17 cellular contexts compared by ENCODE assay signal in genomic region chr2:238483656-238484055, GRCh38. TPM values are rescaled to one million over a fixed set of nuclear protein-coding genes. Genes with fewer than 3 reads are reported as not detected.
A peak's percentile ranks its signal among the peaks of the same experiment; 100 is the strongest.
DNase-seq lines count a peak whose midpoint lies in the region; ATAC-seq, FAIRE-seq and TF ChIP-seq lines count a peak whose summit lies in the region.
"Had no signal": no experiment of that assay in that cellular context is flagged by ENCODE, and none has a peak within 500 bp of the region (broad histone marks: within the 10 kb centered on the region; RNA-seq: fewer than 3 reads in every experiment).

No MANE protein-coding gene starts in this region.

- TF ChIP-seq EP300 in GM12878 (IDR thresholded peaks at IDR 0.05; ENCODE audit: borderline replicate concordance in 1 of 2, control insufficient read depth in 1 of 2, low read depth in 2 of 2, low read length in 2 of 2): no peak

- H3K4me3 ChIP-seq in AG10803 (ENCODE audit: low read length) (no peak overlapping the region), GM12878 (no peak overlapping the region)
- H3K4me3 ChIP-seq: HAP-1 had no signal

- no TSS peak for BruUV-seq in GM12878 (replicated peaks; lab: Mats Ljungman, UMichigan)

- H3K9me3 Mint-ChIP-seq in nephron progenitor cell: peaks cover 28% of the 10 kb centered on the region

- H3K27ac ChIP-seq in GM12878 (ENCODE audit: control insufficient read depth, insufficient read depth): no peak overlapping the region

- intact Hi-C loops in GM12878 (cut with micrococcal nuclease; ENCODE audit: unreplicated experiment): no loop called here

- CTCF ChIA-PET in GM12878 (lab: Yijun Ruan, JAX): no interaction called here

- H3K4me1 ChIP-seq in GM12878 (ENCODE audit: control insufficient read depth, insufficient read depth, low read length): no peaks in the 10 kb centered on the region
- H3K4me1 ChIP-seq: HAP-1 had no signal

- no peak for TF ChIP-seq POLR2A in GM12878 (IDR thresholded peaks at IDR 0.05; ENCODE audit: low read depth, low read length)

- H3K27ac Mint-ChIP-seq in nephron progenitor cell: peak overlapping the region; percentile 91
- H3K27ac Mint-ChIP-seq: CD14-positive monocyte; CD8-positive, alpha-beta T cell; IgD-negative memory B cell had no signal

- POLR2A ChIA-PET in GM12878 (lab: Charles Lee): no interaction called here

- no peaks in the 10 kb centered on the region for H3K9me3 ChIP-seq in GM12878 (replicated peaks; ENCODE audit: control insufficient read depth, insufficient read depth, low read length)
- H3K9me3 ChIP-seq: HAP-1 had no signal

- no peak for ATAC-seq in GM12878
- ATAC-seq in left lobe of liver: no peak
- ATAC-seq: CD8-positive, alpha-beta T cell; HepG2 had no signal

- 65% methylated on average over 8 of the region's 8 CpGs for WGBS in GM12878 (ENCODE audit: insufficient coverage, insufficient replicate concordance, low lambda C conversion rate, missing lambda C conversion rate)

- H3K4me2 ChIP-seq in GM12878 (ENCODE audit: control insufficient read depth, insufficient read depth): no peak overlapping the region

- TF ChIP-seq RAD21 in GM12878 (IDR thresholded peaks at IDR 0.05; ENCODE audit: insufficient read depth, low read depth, low read length): no peak

- no peak for FAIRE-seq in GM12878 (lab: Jason Lieb, UNC)
- FAIRE-seq: GM19239 had no signal

- peaks cover 2% of the 10 kb centered on the region for H3K4me1 Mint-ChIP-seq in nephron progenitor cell
- H3K4me1 Mint-ChIP-seq: CD14-positive monocyte, IgD-negative memory B cell had no signal

- DNase-seq in AG10803 (ENCODE audit: low read depth): peak; percentile 17
- no peak for DNase-seq in GM12878 (ENCODE audit: low read depth, low spot score)
- peak; percentile 2 for DNase-seq in left lobe of liver (ENCODE audit: low spot score)
- DNase-seq in nephron progenitor cell: no peak
- no peak for DNase-seq in hepatic stellate cell (ENCODE audit: low spot score)
- no peak for DNase-seq in NCI-H748 treated with DMSO at 0.1 percent for 48 hours (lab: John Stamatoyannopoulos, UW)
- no peak for DNase-seq in NK-92 (lab: John Stamatoyannopoulos, UW; ENCODE audit: unreplicated experiment)
- DNase-seq: AML-193; Calu3; CD8-positive, alpha-beta T cell; DMS79 treated with DMSO at 0.1 percent for 48 hours; GF-D8 had no signal

- RAD21 ChIA-PET in GM12878 (lab: Charles Lee; ENCODE audit: unreplicated experiment): no interaction called here

- no peak overlapping the region for H3K4me3 Mint-ChIP-seq in nephron progenitor cell
- H3K4me3 Mint-ChIP-seq: CD14-positive monocyte; CD8-positive, alpha-beta T cell had no signal

- no peaks in the 10 kb centered on the region for H3K27me3 ChIP-seq in GM12878 (replicated peaks in 1 of 2; ENCODE audit: control insufficient read depth in 2 of 2, insufficient read depth in 2 of 2, low read length in 1 of 2)

- no peaks in the 10 kb centered on the region for H3K36me3 ChIP-seq in GM12878 (ENCODE audit: control insufficient read depth in 2 of 2, insufficient read depth in 2 of 2, low read length in 1 of 2)
- H3K36me3 ChIP-seq: HAP-1 had no signal

- H3K27me3 Mint-ChIP-seq in nephron progenitor cell (ENCODE audit: low read depth, poor library complexity): no peaks in the 10 kb centered on the region
- H3K27me3 Mint-ChIP-seq: IgD-negative memory B cell had no signal

- no peak for TF ChIP-seq CTCF in AG10803 (conservative IDR thresholded peaks at IDR 0.05; ENCODE audit: low read length)
- TF ChIP-seq CTCF in GM12878 (IDR thresholded peaks at IDR 0.05 in 2 of 3, conservative IDR thresholded peaks at IDR 0.05 in 1 of 3; ENCODE audit: control insufficient read depth in 2 of 3, extremely low read depth in 1 of 3, insufficient read depth in 1 of 3, low read depth in 3 of 3, low read length in 3 of 3): no peak
- TF ChIP-seq CTCF in nephron progenitor cell (IDR thresholded peaks at IDR 0.05): no peak

- SMC1A ChIA-PET in GM12878 (lab: Charles Lee; ENCODE audit: uncharacterized antibody, unreplicated experiment): no interaction called here

- no peak overlapping the region for H2AFZ ChIP-seq in GM12878 (ENCODE audit: control insufficient read depth, low read depth, low read length)

- H4K20me1 ChIP-seq in GM12878 (ENCODE audit: control insufficient read depth, insufficient read depth): no peaks in the 10 kb centered on the region

- H3K79me2 ChIP-seq in GM12878 (ENCODE audit: control insufficient read depth, insufficient read depth, low read length): no peaks in the 10 kb centered on the region

- peaks cover 28% of the 10 kb centered on the region for H3K36me3 Mint-ChIP-seq in nephron progenitor cell (ENCODE audit: low read depth)
- H3K36me3 Mint-ChIP-seq: CD14-positive monocyte, IgD-negative memory B cell had no signal

- in situ Hi-C loops in GM12878 (cut with MboI): no loop called here

- H3K9ac ChIP-seq in GM12878 (ENCODE audit: control insufficient read depth, insufficient read depth, low read length): no peak overlapping the region

TF ChIP-seq in GM12878, 131 proteins besides CTCF, POLR2A, EP300 and RAD21:
- TF ChIP-seq, protein P1, sequence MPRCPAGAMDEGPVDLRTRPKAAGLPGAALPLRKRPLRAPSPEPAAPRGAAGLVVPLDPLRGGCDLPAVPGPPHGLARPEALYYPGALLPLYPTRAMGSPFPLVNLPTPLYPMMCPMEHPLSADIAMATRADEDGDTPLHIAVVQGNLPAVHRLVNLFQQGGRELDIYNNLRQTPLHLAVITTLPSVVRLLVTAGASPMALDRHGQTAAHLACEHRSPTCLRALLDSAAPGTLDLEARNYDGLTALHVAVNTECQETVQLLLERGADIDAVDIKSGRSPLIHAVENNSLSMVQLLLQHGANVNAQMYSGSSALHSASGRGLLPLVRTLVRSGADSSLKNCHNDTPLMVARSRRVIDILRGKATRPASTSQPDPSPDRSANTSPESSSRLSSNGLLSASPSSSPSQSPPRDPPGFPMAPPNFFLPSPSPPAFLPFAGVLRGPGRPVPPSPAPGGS (IDR thresholded peaks at IDR 0.05; ENCODE audit: borderline replicate concordance, insufficient read depth, low read depth, low read length, poor library complexity, severe bottlenecking): peak; percentile 81
- TF ChIP-seq GATAD2B (conservative IDR thresholded peaks at IDR 0.05; ENCODE audit: low read depth): no peak

RNA-seq across cellular contexts. Expression of gene ASB1, which starts 56.9 kb away (rescaled TPM):
- 26.9 and 29.8 TPM in 2 replicates for total RNA-seq in GM12878 (2013; cell fraction: nucleolus; rRNA removed)
- total RNA-seq in GM12878 (2014; rRNA removed) (18.4 and 30.0 TPM in 2 replicates), GM12878 (2014; rRNA removed; fragmentation: Illumina TruSeq; extraction: Trizol) (13.7 and 16.3 TPM in 2 replicates), GM12878 (2021) (31.2 and 34.2 TPM in 2 replicates), left lobe of liver (10.0 TPM)
- 13.1 TPM for polyA plus RNA-seq in GM12878 (2011; ENCODE audit: low read depth)
- polyA plus RNA-seq in GM12878 (2011; rRNA removed) (13.7 and 22.7 TPM in 2 replicates), GM12878 (2014; fragmentation: Illumina TruSeq; extraction: Trizol) (9.5 and 17.4 TPM in 2 replicates), GM12878 (2014; fragmentation: Nextera tagmentation; extraction: Ambion mirVana) (10 to 100 TPM in 1 of 2 experiments, 1 to 10 TPM in 1; 5.2 to 16.2 TPM), GM12878 (2014; rRNA removed) (31.2 and 37.3 TPM in 2 replicates), GM12878 (2016; fragmentation: Nextera tagmentation; extraction: Ambion mirVana) (10 to 100 TPM; 28.8 to 29.5 TPM)
- polyA plus RNA-seq in GM12878 (2011; cell fraction: cytosol; rRNA removed): 29.7 and 34.0 TPM in 2 replicates
- 54.1 and 64.5 TPM in 2 replicates for polyA plus RNA-seq in GM12878 (2011; cell fraction: nucleus; rRNA removed)
- 20.1 and 21.5 TPM in 2 replicates for polyA plus RNA-seq in GM12878 (2012)
- 12.9 and 21.5 TPM in 2 replicates for polyA minus RNA-seq in GM12878 (2011; rRNA and poly(A)+ RNA removed)
- polyA minus RNA-seq in GM12878 (2011; cell fraction: cytosol; rRNA and poly(A)+ RNA removed): 10.4 and 13.1 TPM in 2 replicates
- polyA minus RNA-seq in GM12878 (2011; cell fraction: nucleus; rRNA and poly(A)+ RNA removed): 14.1 and 24.8 TPM in 2 replicates

Comparison
In these comparisons a context has a peak if more than half of its experiments do, and no peak if none do; other contexts are left out.
1. DNase-seq: peak in AG10803 (single experiment) and left lobe of liver (single experiment); none in GM12878 (single experiment), nephron progenitor cell (single experiment), hepatic stellate cell (single experiment), NCI-H748 treated with DMSO at 0.1 percent for 48 hours (single experiment) and NK-92 (single experiment).